In the genomic region with DNA sequence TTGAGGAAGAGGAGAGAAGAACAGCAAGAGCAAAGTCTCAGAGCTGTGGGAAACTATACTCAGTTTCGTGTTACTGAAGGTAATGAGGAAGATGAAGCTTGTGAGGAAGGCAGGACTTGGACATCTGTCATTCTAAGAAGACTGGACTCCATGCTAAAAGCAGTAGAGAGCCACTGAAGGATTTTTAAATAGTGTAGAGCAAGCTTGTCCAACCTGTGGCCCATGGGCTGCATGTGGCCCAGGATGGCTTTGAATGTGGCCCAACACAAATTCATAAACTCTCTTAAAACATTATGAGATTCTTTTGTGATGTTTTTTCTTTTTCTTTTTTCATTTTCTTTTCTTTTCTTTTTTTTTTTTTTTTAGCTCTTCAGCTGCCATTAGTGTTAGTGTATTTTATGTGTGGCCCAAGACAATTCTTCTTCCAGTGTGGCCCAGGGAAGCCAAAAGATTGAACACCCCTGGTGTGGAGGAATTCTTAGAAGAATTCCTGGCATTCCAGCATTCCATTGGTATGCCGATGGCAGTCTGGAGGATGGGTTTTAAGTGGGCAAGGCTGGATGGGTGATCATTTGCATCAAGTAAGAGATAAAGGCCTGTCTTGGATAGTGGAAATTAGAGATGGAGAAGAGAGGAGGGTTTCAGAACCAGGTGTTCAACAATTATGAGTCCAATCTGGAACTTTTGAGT, we compare ENCODE assay signal across 16 cellular contexts. TPM values are rescaled to one million over a fixed set of nuclear protein-coding genes. Genes with fewer than 3 reads are reported as not detected.
DNase-seq lines count a peak whose midpoint lies in the region; ATAC-seq and TF ChIP-seq lines count a peak whose summit lies in the region.
"Had no signal": no experiment of that assay in that cellular context is flagged by ENCODE, and none has a peak within 500 bp of the region (broad histone marks: within the 10 kb centered on the region; RNA-seq: fewer than 3 reads in every experiment).

No MANE protein-coding gene starts in this region.

- peak; percentile 57 for DNase-seq in A673 (ENCODE audit: low spot score)
- DNase-seq in H7, result peak; percentile 77
- no peak for DNase-seq in SK-N-SH
- peak; percentile 81 for DNase-seq in iPS-NIHi11 (ENCODE audit: low spot score)
- no peak for DNase-seq in T-cell
- no peak for DNase-seq in HUDEP-2 (lab: John Stamatoyannopoulos, UW; ENCODE audit: unreplicated experiment in 76 of 76)
- DNase-seq in stomach, result no peak
- DNase-seq: activated T-cell treated with anti-CD3 and anti-CD28 coated beads, Interleukin-2, amount 50 U/mL, for 1 hour; amygdala; effector memory CD4-positive, alpha-beta T cell; left ventricle myocardium superior; NCI-H1417 treated with DMSO at 0.1 percent for 48 hours; NCI-H524 had no signal

- TF ChIP-seq CTCF in A673 (conservative IDR thresholded peaks at IDR 0.05; ENCODE audit: low read depth, low read length) (no peak), SK-N-SH (IDR thresholded peaks at IDR 0.05) (no peak), stomach (IDR thresholded peaks at IDR 0.05) (no peak)

- CTCF ChIA-PET in A673 (lab: Charles Lee) (interaction anchor here (0.6 kb wide), 1 partner anchor 383 kb away, joined by 5 read pairs; no protein-coding TSS in a partner anchor), SK-N-SH (lab: Yijun Ruan, JAX) (interaction anchor here (1.2 kb wide), 1 partner anchor 9 kb away, joined by 3 read pairs; no protein-coding TSS in a partner anchor), T-cell (lab: Charles Lee) (interaction anchor here (0.6 to 2.0 kb wide), 6 partner anchors 12 to 216 kb away, joined by 3 to 5 read pairs (median 4); no protein-coding TSS in a partner anchor)

- BruUV-seq in A673 (replicated peaks; lab: Mats Ljungman, UMichigan), result no TSS peak

- 50% methylated on average over 2 of the region's 2 CpGs for WGBS in SK-N-SH (ENCODE audit: low lambda C conversion rate)
- 75 to 95% (median 85%) methylated on average over 2 of the region's 2 CpGs for WGBS in stomach, 5 donors

- TF ChIP-seq RAD21 in SK-N-SH (IDR thresholded peaks at IDR 0.05; ENCODE audit: low read length), result no peak

- H3K36me3 ChIP-seq in A673 (ENCODE audit: insufficient read depth, low read length, poor library complexity, severe bottlenecking) (no peaks in the 10 kb centered on the region), H7 (replicated peaks; ENCODE audit: control insufficient read depth, insufficient read depth, low read length) (no peaks in the 10 kb centered on the region), SK-N-SH (replicated peaks in 1 of 2; ENCODE audit: control insufficient read depth in 1 of 2, insufficient read depth in 2 of 2, low read length in 1 of 2) (peaks cover 0 to 4% of the 10 kb centered on the region in 2 experiments), stomach (no peaks in the 10 kb centered on the region)
- H3K36me3 ChIP-seq: gastroesophageal sphincter had no signal

- no peaks in the 10 kb centered on the region for H3K4me1 ChIP-seq in A673 (ENCODE audit: insufficient read depth, low read length, poor library complexity, severe bottlenecking)
- H3K4me1 ChIP-seq in SK-N-SH (ENCODE audit: control insufficient read depth in 1 of 2, insufficient read depth in 2 of 2, low read depth in 1 of 2, low read length in 1 of 2), result no peaks in the 10 kb centered on the region
- peaks cover 3 to 30% (median 18%) of the 10 kb centered on the region in 4 donors for H3K4me1 ChIP-seq in stomach

- no peaks in the 10 kb centered on the region for H3K9me2 ChIP-seq in SK-N-SH

- no peak for TF ChIP-seq POLR2A in stomach (IDR thresholded peaks at IDR 0.05)

- no peaks in the 10 kb centered on the region for H3K79me2 ChIP-seq in SK-N-SH (ENCODE audit: insufficient read depth)

- peaks cover 18% of the 10 kb centered on the region for H3K36me3 Mint-ChIP-seq in T-cell

- no peak overlapping the region for H3K4me2 ChIP-seq in SK-N-SH

- no peaks in the 10 kb centered on the region for H3F3A ChIP-seq in SK-N-SH (replicated peaks; ENCODE audit: insufficient read depth)

- H3K4me1 Mint-ChIP-seq in T-cell, result peaks cover 4 to 15% (median 6%) of the 10 kb centered on the region in 3 donors

- TF ChIP-seq EP300 in SK-N-SH (IDR thresholded peaks at IDR 0.05; ENCODE audit: borderline replicate concordance in 1 of 2, low read depth in 1 of 2, low read length in 1 of 2) (no peak), stomach (IDR thresholded peaks at IDR 0.05) (no peak)

- no peak overlapping the region; the same call in 1 of the 2 replicates for H2AFZ ChIP-seq in SK-N-SH (ENCODE audit: low read depth)

- POLR2A ChIA-PET in A673 (lab: Charles Lee; ENCODE audit: low non-redundant PET), result no interaction called here
- POLR2A ChIA-PET in SK-N-SH (lab: Yijun Ruan, JAX), result no interaction called here
- POLR2A ChIA-PET in T-cell (lab: Charles Lee), result interaction anchor here (0.6 to 1.1 kb wide), 4 partner anchors 10 to 261 kb away, joined by 3 to 5 read pairs (median 3); no protein-coding TSS in a partner anchor

- no peak overlapping the region for H3K4me3 Mint-ChIP-seq in T-cell

- intact Hi-C loops in A673 (cut with micrococcal nuclease; ENCODE audit: unreplicated experiment) (no loop called here), stomach (cut with DNase I; ENCODE audit: low total_unique reads) (no loop called here)

- H4K20me1 ChIP-seq in SK-N-SH (ENCODE audit: insufficient read depth), result no peaks in the 10 kb centered on the region

- no peak overlapping the region for H3K9ac ChIP-seq in SK-N-SH

- H3K9me3 Mint-ChIP-seq in T-cell, result peaks cover 0 to 7% (median 2%) of the 10 kb centered on the region in 3 donors

- H3K27me3 Mint-ChIP-seq in T-cell, result no peaks in the 10 kb centered on the region

- H3K9me3 ChIP-seq in A673 (ENCODE audit: low read depth, low read length, poor library complexity, severe bottlenecking), result no peaks in the 10 kb centered on the region
- H3K9me3 ChIP-seq in SK-N-SH, result no peaks in the 10 kb centered on the region
- H3K9me3 ChIP-seq in stomach, result no peaks in the 10 kb centered on the region
- H3K9me3 ChIP-seq: gastroesophageal sphincter had no signal

- no peak overlapping the region for H3K27ac ChIP-seq in A673 (ENCODE audit: low read depth, low read length, poor library complexity, severe bottlenecking)
- H3K27ac ChIP-seq in SK-N-SH (ENCODE audit: low read depth in 2 of 2, low read length in 1 of 2), result no peak overlapping the region
- no peak overlapping the region for H3K27ac ChIP-seq in stomach
- H3K27ac ChIP-seq: gastroesophageal sphincter had no signal

- ATAC-seq in T-cell (replicated peaks in 1 of 4), result no peak
- no peak for ATAC-seq in GM18870 (IDR thresholded peaks at IDR 0.05; ENCODE audit: unreplicated experiment)
- ATAC-seq: activated CD4-positive, CD25-positive, alpha-beta regulatory T cell treated with anti-CD3 and anti-CD28 coated beads, Interleukin-2, amount 50 U/mL, for 24 hours; gastroesophageal sphincter; left ventricle myocardium superior had no signal

- H3K27ac Mint-ChIP-seq in T-cell, result no peak overlapping the region

- H3K27me3 ChIP-seq in A673 (replicated peaks; ENCODE audit: insufficient read depth, low read depth, low read length, poor library complexity) (no peaks in the 10 kb centered on the region), H7 (ENCODE audit: control insufficient read depth, insufficient read depth, low read length) (no peaks in the 10 kb centered on the region), SK-N-SH (ENCODE audit: insufficient read depth) (no peaks in the 10 kb centered on the region), stomach (no peaks in the 10 kb centered on the region)
- H3K27me3 ChIP-seq: gastroesophageal sphincter had no signal

- no peak overlapping the region for H3K4me3 ChIP-seq in A673 (ENCODE audit: low read depth, low read length, poor library complexity, severe bottlenecking)
- H3K4me3 ChIP-seq in H7 (ENCODE audit: insufficient read depth, low read depth, low read length), result no peak overlapping the region
- no peak overlapping the region; a peak in 1 of 4 replicates for H3K4me3 ChIP-seq in SK-N-SH (ENCODE audit: low read depth in 2 of 2, low read length in 1 of 2)
- H3K4me3 ChIP-seq in stomach, result no peak overlapping the region
- H3K4me3 ChIP-seq: gastroesophageal sphincter had no signal

TF ChIP-seq in SK-N-SH, 30 proteins besides CTCF, POLR2A, EP300 and RAD21 (continues in another document):
- TF ChIP-seq TCF12 (IDR thresholded peaks at IDR 0.05), result 0 out of 2 replicates have a peak, but pooled peaks have one; percentile 8
- peak; percentile 80 for TF ChIP-seq TEAD4 (IDR thresholded peaks at IDR 0.05; ENCODE audit: borderline replicate concordance, insufficient read depth)
- TF ChIP-seq MEF2A (IDR thresholded peaks at IDR 0.05; ENCODE audit: borderline replicate concordance, low read depth), result no peak
- TF ChIP-seq, protein P1, sequence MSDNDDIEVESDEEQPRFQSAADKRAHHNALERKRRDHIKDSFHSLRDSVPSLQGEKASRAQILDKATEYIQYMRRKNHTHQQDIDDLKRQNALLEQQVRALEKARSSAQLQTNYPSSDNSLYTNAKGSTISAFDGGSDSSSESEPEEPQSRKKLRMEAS (IDR thresholded peaks at IDR 0.05; ENCODE audit: low read depth), result no peak
- no peak for TF ChIP-seq NRF1 (IDR thresholded peaks at IDR 0.05; ENCODE audit: low read depth, low read length)
- TF ChIP-seq CHD2 (IDR thresholded peaks at IDR 0.05; ENCODE audit: low read length, partially characterized antibody), result no peak
- no peak for TF ChIP-seq ELF1 (IDR thresholded peaks at IDR 0.05)
- no peak for TF ChIP-seq MXI1 (IDR thresholded peaks at IDR 0.05; ENCODE audit: low read depth, low read length)
- no peak for TF ChIP-seq GATA2 (CRISPR knock-in tag; IDR thresholded peaks at IDR 0.05)
- TF ChIP-seq NFIC (IDR thresholded peaks at IDR 0.05; ENCODE audit: borderline replicate concordance), result no peak
- TF ChIP-seq, protein P2, sequence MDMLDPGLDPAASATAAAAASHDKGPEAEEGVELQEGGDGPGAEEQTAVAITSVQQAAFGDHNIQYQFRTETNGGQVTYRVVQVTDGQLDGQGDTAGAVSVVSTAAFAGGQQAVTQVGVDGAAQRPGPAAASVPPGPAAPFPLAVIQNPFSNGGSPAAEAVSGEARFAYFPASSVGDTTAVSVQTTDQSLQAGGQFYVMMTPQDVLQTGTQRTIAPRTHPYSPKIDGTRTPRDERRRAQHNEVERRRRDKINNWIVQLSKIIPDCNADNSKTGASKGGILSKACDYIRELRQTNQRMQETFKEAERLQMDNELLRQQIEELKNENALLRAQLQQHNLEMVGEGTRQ (IDR thresholded peaks at IDR 0.05; ENCODE audit: borderline replicate concordance, low read depth, low read length), result no peak

RNA-seq across cellular contexts. Expression of a gene that starts 6.9 kb away (rescaled TPM):
- total RNA-seq in A673 (2021) (11.5 and 15.1 TPM in 2 replicates), T-cell (100 to 1,000 TPM; 130 to 720 (median 132) TPM), stomach (100 to 1,000 TPM in 2 of 5 donors, 10 to 100 TPM in 3; 37.1 to 199 (median 84.0) TPM)
- 3.2 and 3.5 TPM in 2 replicates for total RNA-seq in H7 (2014; rRNA removed; shearing (Covaris generic))
- polyA plus RNA-seq in SK-N-SH (2012; rRNA removed) (59.9 and 70.9 TPM in 2 replicates), stomach (10 to 100 TPM; 11.5 to 21.1 (median 14.4) TPM)
- polyA plus RNA-seq in SK-N-SH (2012; cell fraction: cytosol; rRNA removed), result 28.0 and 28.4 TPM in 2 replicates
- polyA plus RNA-seq in SK-N-SH (2012; cell fraction: nucleus; rRNA removed), result 221 and 343 TPM in 2 replicates

Comparison
In these comparisons a context has a peak if more than half of its experiments do, and no peak if none do; other contexts are left out.
1. DNase-seq: peak in A673 (single experiment), H7 (single experiment) and iPS-NIHi11 (single experiment); none in SK-N-SH (single experiment), T-cell (0 of 34), HUDEP-2 (0 of 76) and stomach (single experiment).
2. POLR2A ChIA-PET loops: an anchor here in T-cell (0.6 to 1.1 kb wide); none called in A673 and SK-N-SH.